21 cellular contexts compared by ENCODE assay signal in genomic region chr2:11008773-11009172, GRCh38.
"Had no signal": no experiment of that assay in that cellular context is flagged by ENCODE, and none has a peak within 500 bp of the region (broad histone marks: within the 10 kb centered on the region; RNA-seq: fewer than 3 reads in every experiment).

No MANE protein-coding gene starts in this region.

- DNase-seq: activated CD4-positive, alpha-beta memory T cell treated with anti-CD3 and anti-CD28 coated beads for 36 hours; activated CD4-positive, alpha-beta T cell treated with anti-CD3 and anti-CD28 coated beads for 36 hours; activated CD4-positive, alpha-beta T cell treated with anti-CD3 and anti-CD28 coated beads, Interleukin-2, amount 10 ng/mL, durations not matched to agents 24 days and 14 days; activated CD4-positive, CD25-positive, alpha-beta regulatory T cell; activated CD4-positive, CD25-positive, alpha-beta regulatory T cell treated with anti-CD3 and anti-CD28 coated beads, Interleukin-2, amount 50 U/mL, for 72 hours; activated CD8-positive, alpha-beta memory T cell treated with anti-CD3 and anti-CD28 coated beads, Interleukin-2, amount 10 ng/mL, durations not matched to agents 7 days and 5 days; activated CD8-positive, alpha-beta memory T cell treated with anti-CD3 and anti-CD28 coated beads, Interleukin-2, amount 50 U/mL, for 4 hours; activated CD8-positive, alpha-beta T cell treated with anti-CD3 and anti-CD28 coated beads, Interleukin-2, amount 10 ng/mL, durations not matched to agents 7 days and 5 days; activated naive CD4-positive, alpha-beta T cell treated with anti-CD3 and anti-CD28 coated beads for 36 hours; activated naive CD8-positive, alpha-beta T cell treated with anti-CD3 and anti-CD28 coated beads for 36 hours; activated naive CD8-positive, alpha-beta T cell treated with anti-CD3 and anti-CD28 coated beads, Interleukin-2, amount 50 U/mL, for 24 hours; activated T-cell treated with anti-CD3 and anti-CD28 coated beads, Interleukin-2, amount 50 U/mL, for 1 hour; activated T-cell treated with anti-CD3 and anti-CD28 coated beads, Interleukin-2, amount 50 U/mL, for 48 hours; adrenal gland; aorta; dorsolateral prefrontal cortex; effector memory CD4-positive, alpha-beta T cell; endodermal cell; foreskin fibroblast; heart left ventricle; T-helper 2 cell had no signal
